In the genomic region with DNA sequence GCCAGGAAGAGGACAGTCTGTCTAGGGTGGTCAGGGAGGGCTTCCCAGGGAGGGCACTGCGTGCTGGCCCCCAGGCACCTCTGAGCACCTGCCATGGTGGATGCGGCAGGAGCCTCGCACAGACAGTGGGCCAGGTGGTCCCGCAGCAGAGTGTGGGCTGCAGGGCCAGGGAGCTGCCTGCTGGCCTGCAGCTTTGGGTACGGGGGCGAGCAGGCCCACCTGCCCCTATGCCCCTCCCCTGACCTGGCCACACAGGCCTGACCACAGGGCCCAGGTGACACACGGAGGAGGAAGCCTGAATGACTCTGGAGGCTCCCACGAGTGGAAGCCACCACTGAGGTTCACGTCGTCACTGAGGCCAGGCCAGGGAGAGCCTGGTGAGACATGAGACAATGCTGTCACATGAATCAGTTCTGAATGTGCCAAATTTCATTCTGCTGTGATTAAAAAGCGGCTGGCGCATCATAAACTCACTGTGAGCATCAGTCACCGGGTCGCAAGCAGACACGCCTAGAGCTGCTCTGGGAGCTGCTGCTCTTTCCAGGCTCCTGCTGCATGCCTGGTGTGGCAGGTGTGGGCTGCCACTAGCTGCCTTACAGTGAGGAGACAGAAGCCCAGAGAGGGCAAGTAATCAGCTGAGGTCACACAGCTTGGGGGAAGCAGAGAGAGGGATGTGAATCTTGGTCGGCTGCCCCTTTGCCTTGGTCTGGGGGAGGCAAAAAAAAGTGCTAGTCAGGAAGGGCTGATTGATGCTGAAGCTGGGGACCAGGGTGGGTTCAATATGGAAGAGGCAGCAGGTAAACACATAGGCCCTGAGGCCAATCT, we compare ENCODE assay signal across 14 cellular contexts. TPM values are rescaled to one million over a fixed set of nuclear protein-coding genes. Genes with fewer than 3 reads are reported as not detected.
DNase-seq lines count a peak whose midpoint lies in the region; ATAC-seq and TF ChIP-seq lines count a peak whose summit lies in the region.
"Had no signal": no experiment of that assay in that cellular context is flagged by ENCODE, and none has a peak within 500 bp of the region (broad histone marks: within the 10 kb centered on the region; RNA-seq: fewer than 3 reads in every experiment).

No MANE protein-coding gene starts in this region.

- DNase-seq in NCI-H748 (lab: John Stamatoyannopoulos, UW; ENCODE audit: unreplicated experiment): peak; percentile 13
- no peak for DNase-seq in NCI-H748 treated with DMSO at 0.1 percent for 48 hours (lab: John Stamatoyannopoulos, UW)
- DNase-seq in posterior vena cava (ENCODE audit: low spot score): peak; percentile 58
- no peak for DNase-seq in WTC11 (ENCODE audit: low spot score)
- no peak for DNase-seq in NK-92 (lab: John Stamatoyannopoulos, UW; ENCODE audit: unreplicated experiment)
- DNase-seq: CD4-positive, CD25-positive, alpha-beta regulatory T cell; heart right ventricle; kidney glomerular epithelial cell; uterus had no signal

- TF ChIP-seq CTCF in OCI-LY3 (IDR thresholded peaks at IDR 0.05; ENCODE audit: low read depth, low read length): no peak
- TF ChIP-seq CTCF in WTC11 (IDR thresholded peaks at IDR 0.05): no peak

- CTCF ChIA-PET in WTC11 (lab: Charles Lee): interaction anchor here (0.6 to 1.2 kb wide), 3 partner anchors 9 to 86 kb away, joined by 3 to 4 read pairs (median 3); no protein-coding TSS in a partner anchor

- H3K36me3 Mint-ChIP-seq in WTC11: no peaks in the 10 kb centered on the region
- H3K36me3 Mint-ChIP-seq: CD4-positive, CD25-positive, alpha-beta regulatory T cell had no signal

- H3K27me3 Mint-ChIP-seq in WTC11 (ENCODE audit: low read depth): no peaks in the 10 kb centered on the region

- H3K4me1 Mint-ChIP-seq in WTC11: peaks cover 21% of the 10 kb centered on the region

- H3K36me3 ChIP-seq in OCI-LY3 (replicated peaks; ENCODE audit: low read depth, low read length): no peaks in the 10 kb centered on the region
- H3K36me3 ChIP-seq: heart right ventricle, uterus had no signal

- H3K4me3 Mint-ChIP-seq in WTC11: no peak overlapping the region
- H3K4me3 Mint-ChIP-seq: CD4-positive, CD25-positive, alpha-beta regulatory T cell; dendritic cell treated with granulocyte-macrophage colony-stimulating factor and Interleukin-4, amounts not matched to agents 40 ng/mL and 50 ng/mL, for 4 days had no signal

- peaks cover 44% of the 10 kb centered on the region for H3K4me1 ChIP-seq in OCI-LY3 (ENCODE audit: low read length)
- H3K4me1 ChIP-seq: uterus had no signal

- peak overlapping the region; percentile 67 for H3K4me3 ChIP-seq in OCI-LY3 (ENCODE audit: low read length)
- H3K4me3 ChIP-seq: heart right ventricle, uterus had no signal

- H2AFZ ChIP-seq in OCI-LY3 (ENCODE audit: low read depth, low read length): peak overlapping the region; percentile 39

- H3K9me3 Mint-ChIP-seq in WTC11: no peaks in the 10 kb centered on the region
- H3K9me3 Mint-ChIP-seq: dendritic cell treated with granulocyte-macrophage colony-stimulating factor and Interleukin-4, amounts not matched to agents 40 ng/mL and 50 ng/mL, for 4 days had no signal

- H3K79me2 ChIP-seq in OCI-LY3 (ENCODE audit: low read length): no peaks in the 10 kb centered on the region

- H3K9me3 ChIP-seq in OCI-LY3 (ENCODE audit: insufficient read depth, low read length): no peaks in the 10 kb centered on the region
- H3K9me3 ChIP-seq: heart right ventricle, uterus had no signal

- no peaks in the 10 kb centered on the region for H4K20me1 ChIP-seq in OCI-LY3 (ENCODE audit: insufficient read depth, low read length)

- POLR2A ChIA-PET in WTC11 (lab: Charles Lee): interaction anchor here (0.5 kb wide), 1 partner anchor 16 kb away, joined by 5 read pairs; no protein-coding TSS in a partner anchor

- intact Hi-C loops in posterior vena cava (cut with DNase I): no loop called here

- H3K9ac ChIP-seq in OCI-LY3 (ENCODE audit: low read length): peak overlapping the region; percentile 16; the same call in 1 of the 2 replicates

- H3K27ac ChIP-seq in OCI-LY3 (ENCODE audit: low read length): peak overlapping the region; percentile 88; the same call in 1 of the 2 replicates
- H3K27ac ChIP-seq: heart right ventricle, RWPE1, uterus had no signal

- ATAC-seq in esophagus mucosa (peak; percentile 66), WTC11 (no peak), GM19463 (IDR thresholded peaks at IDR 0.05; ENCODE audit: unreplicated experiment) (no peak)

- H3K27ac Mint-ChIP-seq in WTC11: no peak overlapping the region
- H3K27ac Mint-ChIP-seq: dendritic cell treated with granulocyte-macrophage colony-stimulating factor and Interleukin-4, amounts not matched to agents 40 ng/mL and 50 ng/mL, for 4 days had no signal

- peaks cover 12% of the 10 kb centered on the region; the same call in 1 of the 2 replicates for H3K27me3 ChIP-seq in OCI-LY3 (ENCODE audit: low read depth, low read length)
- H3K27me3 ChIP-seq: uterus had no signal

- peak overlapping the region; percentile 77 for H3K4me2 ChIP-seq in OCI-LY3 (ENCODE audit: low read length)

TF ChIP-seq in WTC11, 78 proteins besides CTCF, POLR2A, EP300 and RAD21 (continues in another document):
- TF ChIP-seq SOX15 (CRISPR knock-in tag; IDR thresholded peaks at IDR 0.05) (no peak), IRF2 (CRISPR knock-in tag; IDR thresholded peaks at IDR 0.05; ENCODE audit: borderline replicate concordance, low read depth) (no peak), CREM (CRISPR knock-in tag; IDR thresholded peaks at IDR 0.05) (no peak), MXD4 (CRISPR knock-in tag; IDR thresholded peaks at IDR 0.05; ENCODE audit: borderline replicate concordance) (no peak), ZNF671 (CRISPR knock-in tag; IDR thresholded peaks at IDR 0.05) (no peak), RELA (CRISPR knock-in tag; IDR thresholded peaks at IDR 0.05; ENCODE audit: borderline replicate concordance) (no peak), NFATC4 (CRISPR knock-in tag; IDR thresholded peaks at IDR 0.05) (no peak), GABPB1 (CRISPR knock-in tag; IDR thresholded peaks at IDR 0.05) (no peak), FOXJ3 (CRISPR knock-in tag; IDR thresholded peaks at IDR 0.05; ENCODE audit: borderline replicate concordance) (no peak)
- TF ChIP-seq, protein P1, sequence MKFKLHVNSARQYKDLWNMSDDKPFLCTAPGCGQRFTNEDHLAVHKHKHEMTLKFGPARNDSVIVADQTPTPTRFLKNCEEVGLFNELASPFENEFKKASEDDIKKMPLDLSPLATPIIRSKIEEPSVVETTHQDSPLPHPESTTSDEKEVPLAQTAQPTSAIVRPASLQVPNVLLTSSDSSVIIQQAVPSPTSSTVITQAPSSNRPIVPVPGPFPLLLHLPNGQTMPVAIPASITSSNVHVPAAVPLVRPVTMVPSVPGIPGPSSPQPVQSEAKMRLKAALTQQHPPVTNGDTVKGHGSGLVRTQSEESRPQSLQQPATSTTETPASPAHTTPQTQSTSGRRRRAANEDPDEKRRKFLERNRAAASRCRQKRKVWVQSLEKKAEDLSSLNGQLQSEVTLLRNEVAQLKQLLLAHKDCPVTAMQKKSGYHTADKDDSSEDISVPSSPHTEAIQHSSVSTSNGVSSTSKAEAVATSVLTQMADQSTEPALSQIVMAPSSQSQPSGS (CRISPR knock-in tag; IDR thresholded peaks at IDR 0.05; ENCODE audit: borderline replicate concordance, low read depth): no peak
- TF ChIP-seq, protein P2, sequence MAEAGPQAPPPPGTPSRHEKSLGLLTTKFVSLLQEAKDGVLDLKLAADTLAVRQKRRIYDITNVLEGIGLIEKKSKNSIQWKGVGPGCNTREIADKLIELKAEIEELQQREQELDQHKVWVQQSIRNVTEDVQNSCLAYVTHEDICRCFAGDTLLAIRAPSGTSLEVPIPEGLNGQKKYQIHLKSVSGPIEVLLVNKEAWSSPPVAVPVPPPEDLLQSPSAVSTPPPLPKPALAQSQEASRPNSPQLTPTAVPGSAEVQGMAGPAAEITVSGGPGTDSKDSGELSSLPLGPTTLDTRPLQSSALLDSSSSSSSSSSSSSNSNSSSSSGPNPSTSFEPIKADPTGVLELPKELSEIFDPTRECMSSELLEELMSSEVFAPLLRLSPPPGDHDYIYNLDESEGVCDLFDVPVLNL (CRISPR knock-in tag; IDR thresholded peaks at IDR 0.05; ENCODE audit: borderline replicate concordance, low read depth): no peak
- TF ChIP-seq, protein P3, sequence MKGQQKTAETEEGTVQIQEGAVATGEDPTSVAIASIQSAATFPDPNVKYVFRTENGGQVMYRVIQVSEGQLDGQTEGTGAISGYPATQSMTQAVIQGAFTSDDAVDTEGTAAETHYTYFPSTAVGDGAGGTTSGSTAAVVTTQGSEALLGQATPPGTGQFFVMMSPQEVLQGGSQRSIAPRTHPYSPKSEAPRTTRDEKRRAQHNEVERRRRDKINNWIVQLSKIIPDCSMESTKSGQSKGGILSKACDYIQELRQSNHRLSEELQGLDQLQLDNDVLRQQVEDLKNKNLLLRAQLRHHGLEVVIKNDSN (CRISPR knock-in tag; IDR thresholded peaks at IDR 0.05): no peak
- TF ChIP-seq, protein P4, sequence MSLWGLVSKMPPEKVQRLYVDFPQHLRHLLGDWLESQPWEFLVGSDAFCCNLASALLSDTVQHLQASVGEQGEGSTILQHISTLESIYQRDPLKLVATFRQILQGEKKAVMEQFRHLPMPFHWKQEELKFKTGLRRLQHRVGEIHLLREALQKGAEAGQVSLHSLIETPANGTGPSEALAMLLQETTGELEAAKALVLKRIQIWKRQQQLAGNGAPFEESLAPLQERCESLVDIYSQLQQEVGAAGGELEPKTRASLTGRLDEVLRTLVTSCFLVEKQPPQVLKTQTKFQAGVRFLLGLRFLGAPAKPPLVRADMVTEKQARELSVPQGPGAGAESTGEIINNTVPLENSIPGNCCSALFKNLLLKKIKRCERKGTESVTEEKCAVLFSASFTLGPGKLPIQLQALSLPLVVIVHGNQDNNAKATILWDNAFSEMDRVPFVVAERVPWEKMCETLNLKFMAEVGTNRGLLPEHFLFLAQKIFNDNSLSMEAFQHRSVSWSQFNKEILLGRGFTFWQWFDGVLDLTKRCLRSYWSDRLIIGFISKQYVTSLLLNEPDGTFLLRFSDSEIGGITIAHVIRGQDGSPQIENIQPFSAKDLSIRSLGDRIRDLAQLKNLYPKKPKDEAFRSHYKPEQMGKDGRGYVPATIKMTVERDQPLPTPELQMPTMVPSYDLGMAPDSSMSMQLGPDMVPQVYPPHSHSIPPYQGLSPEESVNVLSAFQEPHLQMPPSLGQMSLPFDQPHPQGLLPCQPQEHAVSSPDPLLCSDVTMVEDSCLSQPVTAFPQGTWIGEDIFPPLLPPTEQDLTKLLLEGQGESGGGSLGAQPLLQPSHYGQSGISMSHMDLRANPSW (CRISPR knock-in tag; conservative IDR thresholded peaks at IDR 0.05; ENCODE audit: low read depth): no peak
- TF ChIP-seq, protein P5, sequence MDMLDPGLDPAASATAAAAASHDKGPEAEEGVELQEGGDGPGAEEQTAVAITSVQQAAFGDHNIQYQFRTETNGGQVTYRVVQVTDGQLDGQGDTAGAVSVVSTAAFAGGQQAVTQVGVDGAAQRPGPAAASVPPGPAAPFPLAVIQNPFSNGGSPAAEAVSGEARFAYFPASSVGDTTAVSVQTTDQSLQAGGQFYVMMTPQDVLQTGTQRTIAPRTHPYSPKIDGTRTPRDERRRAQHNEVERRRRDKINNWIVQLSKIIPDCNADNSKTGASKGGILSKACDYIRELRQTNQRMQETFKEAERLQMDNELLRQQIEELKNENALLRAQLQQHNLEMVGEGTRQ (CRISPR knock-in tag; IDR thresholded peaks at IDR 0.05): no peak

RNA-seq across cellular contexts. Expression of a gene that starts 39.5 kb away (rescaled TPM):
- total RNA-seq in esophagus mucosa (9.4 TPM), posterior vena cava (10 to 100 TPM; 53.5 to 60.7 TPM), WTC11 (2021) (35.0 to 37.2 TPM (median 36.4 TPM) in 3 replicates)

Comparison
In these comparisons a context has a peak if more than half of its experiments do, and no peak if none do; other contexts are left out.
1. DNase-seq: peak in NCI-H748 (single experiment) and posterior vena cava (single experiment); none in NCI-H748 treated with DMSO at 0.1 percent for 48 hours (single experiment), WTC11 (single experiment) and NK-92 (single experiment).